19 cellular contexts compared by ENCODE assay signal in the genomic region with DNA sequence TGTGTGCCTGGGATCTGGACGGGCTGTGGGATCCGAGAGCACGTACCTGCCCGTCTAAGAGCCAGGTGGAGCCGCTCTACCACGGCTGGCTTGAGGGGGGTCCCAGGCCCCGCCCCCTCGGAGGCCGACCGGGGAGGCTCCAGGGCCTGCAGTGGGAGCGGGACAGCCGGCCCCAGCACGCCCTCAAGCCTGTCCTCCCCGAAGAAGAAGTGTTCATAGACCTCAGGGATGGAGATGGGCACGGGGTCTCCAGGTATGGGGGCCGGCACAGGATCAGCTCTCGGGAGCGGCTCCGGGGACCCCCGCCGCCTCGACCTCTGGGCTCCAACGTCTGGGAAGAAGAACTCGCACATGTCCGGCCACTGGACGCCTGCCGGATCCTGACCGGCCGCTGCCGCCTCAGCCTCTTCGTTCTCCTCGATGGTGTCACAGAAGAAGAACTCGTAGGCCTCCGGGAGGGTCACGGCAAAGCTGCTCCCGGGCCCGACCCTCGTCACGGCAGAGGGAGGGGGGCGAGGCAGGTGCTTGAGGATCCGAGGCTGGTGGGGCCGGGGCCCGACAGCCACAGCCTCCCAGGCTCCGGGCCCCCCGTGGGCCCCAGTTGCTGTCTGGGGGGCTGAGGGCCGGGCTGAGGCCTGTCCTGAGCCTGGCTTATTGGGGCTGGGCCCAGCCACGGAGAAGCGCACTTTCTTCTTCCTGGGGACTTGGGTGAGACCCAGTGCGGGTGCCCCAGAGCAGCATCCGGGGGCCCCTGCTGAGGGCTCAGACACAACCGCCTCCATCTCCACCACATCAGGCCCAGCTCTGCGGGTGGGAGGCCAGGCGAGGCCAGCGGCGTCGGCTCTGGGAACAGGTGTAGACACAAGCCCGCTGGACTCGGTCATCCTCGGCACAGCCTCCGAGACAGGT. TPM values are rescaled to one million over a fixed set of nuclear protein-coding genes. Genes with fewer than 3 reads are reported as not detected.
DNase-seq lines count a peak whose midpoint lies in the region; ATAC-seq, FAIRE-seq and TF ChIP-seq lines count a peak whose summit lies in the region.
"Had no signal": no experiment of that assay in that cellular context is flagged by ENCODE, and none has a peak within 500 bp of the region (broad histone marks: within the 10 kb centered on the region; RNA-seq: fewer than 3 reads in every experiment).

No MANE protein-coding gene starts in this region.

- no peak overlapping the region for H4K91ac ChIP-seq in H1 (replicated peaks; ENCODE audit: insufficient read length, low read length)
- H4K91ac ChIP-seq in mesenchymal stem cell (ENCODE audit: low read length), result no peak overlapping the region

- no peak overlapping the region for H4K5ac ChIP-seq in H1 (ENCODE audit: insufficient read length, low read depth, low read length)

- no peak overlapping the region for H2BK15ac ChIP-seq in H1 (ENCODE audit: low read length)
- peak overlapping the region; percentile 85 for H2BK15ac ChIP-seq in mesenchymal stem cell (ENCODE audit: low read depth, poor library complexity, severe bottlenecking)

- H3K4me1 Mint-ChIP-seq in activated T-cell treated with anti-CD3 and anti-CD28 coated beads, Interleukin-2, amount 50 U/mL, for 4 hours (ENCODE audit: low read depth), result peaks cover 7% of the 10 kb centered on the region

- FAIRE-seq in H1 (lab: Jason Lieb, UNC), result no peak
- FAIRE-seq: G401.6 had no signal

- H4K8ac ChIP-seq in H1 (ENCODE audit: extremely low read depth, insufficient read depth, low read length) (peak overlapping the region; percentile 51), mesenchymal stem cell (ENCODE audit: low read length) (no peak overlapping the region)

- TF ChIP-seq POLR2A in H1 (IDR thresholded peaks at IDR 0.05; ENCODE audit: control extremely low read depth in 1 of 2, low read depth in 2 of 2, low read length in 2 of 2), result no peak

- POLR2A ChIA-PET in H1 (lab: Charles Lee; ENCODE audit: partially characterized antibody), result interaction anchor here (0.7 to 1.5 kb wide), 3 partner anchors 23 to 81 kb away, joined by 3 to 4 read pairs (median 4); no protein-coding TSS in a partner anchor

- peaks cover 2% of the 10 kb centered on the region; the same call in 1 of the 2 replicates for H3K23me2 ChIP-seq in H1 (ENCODE audit: low read depth, low read length)

- H3K18ac ChIP-seq in H1 (ENCODE audit: extremely low read depth, low read length), result no peak overlapping the region
- no peak overlapping the region for H3K18ac ChIP-seq in mesenchymal stem cell (ENCODE audit: low read depth in 1 of 2, low read length in 2 of 2)

- H4K20me1 ChIP-seq in H1 (replicated peaks in 1 of 2; ENCODE audit: control insufficient read depth in 1 of 2, insufficient read depth in 2 of 2, low read length in 2 of 2), result peaks cover 0 to 12% of the 10 kb centered on the region in 2 experiments

- no peaks in the 10 kb centered on the region for H3K9me3 Mint-ChIP-seq in activated T-cell treated with anti-CD3 and anti-CD28 coated beads, Interleukin-2, amount 50 U/mL, for 4 hours
- H3K9me3 Mint-ChIP-seq: CD8-positive, alpha-beta T cell had no signal

- 86% methylated on average over 34 of the region's 60 CpGs; no CpG with 5 or more reads in 1 of the 2 experiments for WGBS in H1 (ENCODE audit: extremely low coverage in 1 of 2, insufficient coverage in 1 of 2, insufficient read length in 1 of 2, insufficient replicate concordance in 2 of 2, low coverage in 1 of 2, low lambda C conversion rate in 2 of 2, missing lambda C conversion rate in 1 of 2), 2 experiments
- WGBS in mesenchymal stem cell, result 85% methylated on average over 60 of the region's 60 CpGs

- no peak overlapping the region for H3K4ac ChIP-seq in H1 (replicated peaks; ENCODE audit: insufficient read length, low read depth, low read length)
- H3K4ac ChIP-seq in mesenchymal stem cell (ENCODE audit: low read depth in 1 of 2, low read length in 2 of 2), result no peak overlapping the region

- H2AK5ac ChIP-seq in H1 (ENCODE audit: low read depth, low read length) (no peak overlapping the region; the same call in 1 of the 2 replicates), mesenchymal stem cell (ENCODE audit: low read length, severe bottlenecking) (no peak overlapping the region)

- no peak overlapping the region for H3K4me3 Mint-ChIP-seq in activated T-cell treated with anti-CD3 and anti-CD28 coated beads, Interleukin-2, amount 50 U/mL, for 4 hours
- H3K4me3 Mint-ChIP-seq: CD8-positive, alpha-beta T cell had no signal

- H3K14ac ChIP-seq in H1 (ENCODE audit: insufficient read length) (no peak overlapping the region), mesenchymal stem cell (ENCODE audit: low read length in 2 of 2) (no peak overlapping the region)

- peaks cover 29% of the 10 kb centered on the region for H3K27me3 Mint-ChIP-seq in activated T-cell treated with anti-CD3 and anti-CD28 coated beads, Interleukin-2, amount 50 U/mL, for 4 hours (ENCODE audit: low read depth)

- no peak overlapping the region for H2BK5ac ChIP-seq in H1 (ENCODE audit: low read depth, low read length)
- no peak overlapping the region for H2BK5ac ChIP-seq in mesenchymal stem cell (ENCODE audit: low read depth, low read length, poor library complexity, severe bottlenecking)

- H3K23ac ChIP-seq in H1 (ENCODE audit: insufficient read length) (no peak overlapping the region), mesenchymal stem cell (ENCODE audit: low read length in 2 of 2) (no peak overlapping the region)

- H3K9me3 ChIP-seq in H1 (ENCODE audit: insufficient read depth in 2 of 2, low read depth in 1 of 2, low read length in 1 of 2) (no peaks in the 10 kb centered on the region), mesenchymal stem cell (ENCODE audit: control insufficient read depth, low read length) (no peaks in the 10 kb centered on the region), skeletal muscle tissue (ENCODE audit: control insufficient read depth in 3 of 3, low read length in 3 of 3) (no peaks in the 10 kb centered on the region)

- no peak overlapping the region for H2BK20ac ChIP-seq in H1 (ENCODE audit: low read length)

- H2AFZ ChIP-seq in H1 (ENCODE audit: low read length), result no peak overlapping the region
- H2AFZ ChIP-seq in mesenchymal stem cell (ENCODE audit: low read depth, low read length), result no peak overlapping the region

- H3K4me2 ChIP-seq in H1 (ENCODE audit: insufficient read depth in 1 of 2, low read depth in 2 of 2, low read length in 2 of 2) (no peak overlapping the region), mesenchymal stem cell (ENCODE audit: low read length, poor library complexity, severe bottlenecking) (no peak overlapping the region)
- H3K4me2 ChIP-seq: BLaER1 treated with 17β-estradiol and CSF1 and Interleukin-3, amounts not matched to agents 10 nM and 100 nM had no signal

- H3K36me3 Mint-ChIP-seq in activated T-cell treated with anti-CD3 and anti-CD28 coated beads, Interleukin-2, amount 50 U/mL, for 4 hours (ENCODE audit: insufficient read depth), result no peaks in the 10 kb centered on the region
- H3K36me3 Mint-ChIP-seq: CD8-positive, alpha-beta T cell had no signal

- H3K4me3 ChIP-seq in H1 (ENCODE audit: extremely low read depth in 1 of 4, insufficient read depth in 2 of 4, low read depth in 3 of 4, low read length in 4 of 4) (no peak overlapping the region), mesenchymal stem cell (ENCODE audit: insufficient read depth in 1 of 2, low read depth in 1 of 2, low read length in 2 of 2) (no peak overlapping the region), skeletal muscle tissue (ENCODE audit: low read length in 3 of 3) (peak overlapping the region; percentile 70 to 96 (median 78))
- H3K4me3 ChIP-seq: BLaER1 treated with 17β-estradiol and CSF1 and Interleukin-3, amounts not matched to agents 10 nM and 100 nM had no signal

- TF ChIP-seq RAD21 in H1 (IDR thresholded peaks at IDR 0.05 in 1 of 2, conservative IDR thresholded peaks at IDR 0.05 in 1 of 2; ENCODE audit: low read depth in 2 of 2, low read length in 2 of 2), result no peak

- no peak overlapping the region for H3K56ac ChIP-seq in H1 (replicated peaks; ENCODE audit: insufficient read length, low read depth, low read length)

- H3K79me2 ChIP-seq in H1 (ENCODE audit: control insufficient read depth in 1 of 2, insufficient read depth in 2 of 2, low read length in 2 of 2), result no peaks in the 10 kb centered on the region

- CTCF ChIA-PET in H1 (lab: Charles Lee; ENCODE audit: partially characterized antibody), result interaction anchor here (0.9 to 6.9 kb wide), 3 partner anchors 13 to 85 kb away, joined by 5 to 86 read pairs (median 80); no protein-coding TSS in a partner anchor

- H3K27ac ChIP-seq in H1 (ENCODE audit: low read depth, low read length), result no peak overlapping the region
- H3K27ac ChIP-seq in mesenchymal stem cell (ENCODE audit: low read length, poor library complexity, severe bottlenecking), result no peak overlapping the region
- H3K27ac ChIP-seq in skeletal muscle tissue (ENCODE audit: low read depth, low read length), result peak overlapping the region; percentile 99
- H3K27ac ChIP-seq: BLaER1 treated with 17β-estradiol and CSF1 and Interleukin-3, amounts not matched to agents 10 nM and 100 nM had no signal

- peak; percentile 3 for DNase-seq in activated T-cell treated with anti-CD3 and anti-CD28 coated beads, Interleukin-2, amount 50 U/mL, for 4 hours
- no peak for DNase-seq in activated T-cell treated with anti-CD3 and anti-CD28 coated beads, Interleukin-2, amount 50 U/mL, for 1 hour
- DNase-seq in H1 (ENCODE audit: low read depth in 1 of 2, low spot score in 2 of 2) (no peak), mesenchymal stem cell (no peak), glomerular visceral epithelial cell (ENCODE audit: extremely low spot score) (no peak), SKM-1 (lab: John Stamatoyannopoulos, UW; ENCODE audit: unreplicated experiment) (no peak), cerebellar nuclear complex (lab: John Stamatoyannopoulos, UW) (no peak)
- DNase-seq: 8988T; CD8-positive, alpha-beta T cell; MM.1S; NCI-H1048; NCI-H1417 treated with DMSO at 0.1 percent for 48 hours; NCI-H187; NCI-H526 treated with DMSO at 0.1 percent for 48 hours; OCI-M1; SHP77 had no signal

- ATAC-seq in activated T-cell treated with anti-CD3 and anti-CD28 coated beads, Interleukin-2, amount 50 U/mL, for 4 hours, result no peak
- ATAC-seq: CD8-positive, alpha-beta T cell had no signal

- TF ChIP-seq CTCF in H1 (IDR thresholded peaks at IDR 0.05; ENCODE audit: control extremely low read depth in 1 of 3, insufficient read depth in 1 of 3, low read depth in 1 of 3, low read length in 3 of 3), result no peak

- H2BK120ac ChIP-seq in H1 (replicated peaks; ENCODE audit: low read depth, low read length), result no peak overlapping the region
- H2BK120ac ChIP-seq in mesenchymal stem cell (ENCODE audit: low read depth, low read length), result no peak overlapping the region

- H3K4me1 ChIP-seq in H1 (replicated peaks in 1 of 4; ENCODE audit: control insufficient read depth in 3 of 4, insufficient read depth in 4 of 4, low read length in 3 of 4) (peaks cover 0 to 10% (median under 1%) of the 10 kb centered on the region in 4 experiments; a peak in 4 of 7 replicates), mesenchymal stem cell (ENCODE audit: control insufficient read depth, insufficient read depth, low read depth, low read length) (peaks cover 17% of the 10 kb centered on the region), skeletal muscle tissue (ENCODE audit: control insufficient read depth in 3 of 3, insufficient read depth in 3 of 3, low read length in 3 of 3) (peaks cover 28 to 64% (median 41%) of the 10 kb centered on the region in 3 donors)

- no peak overlapping the region for H2BK12ac ChIP-seq in H1 (ENCODE audit: low read depth, low read length)
- H2BK12ac ChIP-seq in mesenchymal stem cell (ENCODE audit: low read length in 2 of 2), result no peak overlapping the region

- H3K27me3 ChIP-seq in H1 (replicated peaks in 1 of 4; ENCODE audit: control insufficient read depth in 3 of 4, extremely low read depth in 1 of 4, insufficient read depth in 3 of 4, low read length in 3 of 4), result peaks cover 0 to 18% (median 5%) of the 10 kb centered on the region in 4 experiments; a peak in 4 of 7 replicates
- H3K27me3 ChIP-seq in mesenchymal stem cell (ENCODE audit: control insufficient read depth in 1 of 2, insufficient read depth in 1 of 2, low read length in 2 of 2), result peaks cover 19 to 72% of the 10 kb centered on the region in 2 experiments
- peaks cover 0 to 16% (median 13%) of the 10 kb centered on the region in 3 donors for H3K27me3 ChIP-seq in skeletal muscle tissue (ENCODE audit: control insufficient read depth in 3 of 3, insufficient read depth in 3 of 3, low read length in 3 of 3)

- H3K79me1 ChIP-seq in H1 (ENCODE audit: low read depth, low read length), result no peaks in the 10 kb centered on the region
- no peaks in the 10 kb centered on the region for H3K79me1 ChIP-seq in mesenchymal stem cell (replicated peaks; ENCODE audit: low read length, poor library complexity, severe bottlenecking)

- H3K36me3 ChIP-seq in H1 (ENCODE audit: control insufficient read depth in 2 of 4, insufficient read depth in 4 of 4, low read length in 3 of 4), result no peaks in the 10 kb centered on the region
- peaks cover 0 to 6% of the 10 kb centered on the region in 2 experiments for H3K36me3 ChIP-seq in mesenchymal stem cell (ENCODE audit: control insufficient read depth in 1 of 2, insufficient read depth in 2 of 2, low read depth in 1 of 2, low read length in 2 of 2)
- peaks cover 5 to 29% (median 6%) of the 10 kb centered on the region in 3 donors for H3K36me3 ChIP-seq in skeletal muscle tissue (ENCODE audit: control insufficient read depth in 3 of 3, insufficient read depth in 3 of 3, low read length in 3 of 3)
- H3K36me3 ChIP-seq: BLaER1 treated with 17β-estradiol and CSF1 and Interleukin-3, amounts not matched to agents 10 nM and 100 nM had no signal

- no peak overlapping the region for H3K9ac ChIP-seq in H1 (replicated peaks in 1 of 4; ENCODE audit: extremely low read depth in 1 of 4, low read depth in 3 of 4, low read length in 3 of 4)
- no peak overlapping the region for H3K9ac ChIP-seq in mesenchymal stem cell (ENCODE audit: low read length)
- peak overlapping the region; percentile 74 to 100 (median 79) for H3K9ac ChIP-seq in skeletal muscle tissue (ENCODE audit: low read depth in 1 of 3, low read length in 3 of 3)
- H3K9ac ChIP-seq: BLaER1 treated with 17β-estradiol and CSF1 and Interleukin-3, amounts not matched to agents 10 nM and 100 nM had no signal

- no peak for TF ChIP-seq EP300 in H1 (IDR thresholded peaks at IDR 0.05; ENCODE audit: borderline replicate concordance in 1 of 2, low read depth in 2 of 2, low read length in 2 of 2)

RNA-seq across cellular contexts. Expression of a gene that starts 2.8 kb away (rescaled TPM):
- total RNA-seq in activated T-cell treated with anti-CD3 and anti-CD28 coated beads, Interleukin-2, amount 50 U/mL, for 4 hours, result not detected
- total RNA-seq in H1 (2021; fragmentation: NEBNext Ultra II Directional; extraction: Animal tissue kit (Norgen Biotek cat#: 25700)), result not detected in 2 replicates
- polyA plus RNA-seq in H1 (2011; rRNA removed), result not detected in 2 replicates
- not detected for polyA plus RNA-seq in H1 (2011; cell fraction: cytosol; rRNA removed)
- not detected for polyA plus RNA-seq in H1 (2011; cell fraction: nucleus; rRNA removed)
- polyA plus RNA-seq in H1 (2012, experiment 1 of 2), result 0.30 to 0.90 TPM (median 0.58 TPM) in 4 replicates
- 0.20 TPM for polyA plus RNA-seq in H1 (2012, experiment 2 of 2)
- not detected for polyA plus RNA-seq in H1 (2013, experiment 1 of 2)
- not detected for polyA plus RNA-seq in H1 (2013, experiment 2 of 2)
- not detected in 2 replicates for polyA minus RNA-seq in H1 (2011; rRNA and poly(A)+ RNA removed)
- polyA minus RNA-seq in H1 (2011; cell fraction: cytosol; rRNA and poly(A)+ RNA removed), result not detected
- not detected for polyA minus RNA-seq in H1 (2011; cell fraction: nucleus; rRNA and poly(A)+ RNA removed)
- polyA plus RNA-seq in mesenchymal stem cell (2013, experiment 1 of 2), result not detected
- polyA plus RNA-seq in mesenchymal stem cell (2013, experiment 2 of 2), result not detected
- total RNA-seq in skeletal muscle tissue, result 3.1 TPM

RNA-seq across cellular contexts. Expression of a gene that starts 12.8 kb away (rescaled TPM):
- total RNA-seq in activated T-cell treated with anti-CD3 and anti-CD28 coated beads, Interleukin-2, amount 50 U/mL, for 4 hours, result 1 to 10 TPM; 1.6 to 2.4 (median 1.9) TPM
- total RNA-seq in H1 (2021; fragmentation: NEBNext Ultra II Directional; extraction: Animal tissue kit (Norgen Biotek cat#: 25700)), result 1.5 TPM in 2 replicates
- 0.39 and 1.2 TPM in 2 replicates for polyA plus RNA-seq in H1 (2011; rRNA removed)
- polyA plus RNA-seq in H1 (2011; cell fraction: cytosol; rRNA removed), result 0.65 TPM
- polyA plus RNA-seq in H1 (2011; cell fraction: nucleus; rRNA removed), result 4.0 TPM
- polyA plus RNA-seq in H1 (2012, experiment 1 of 2), result 0.94 to 1.3 TPM (median 1.00 TPM) in 4 replicates
- polyA plus RNA-seq in H1 (2012, experiment 2 of 2), result 0.51 TPM
- 1.1 TPM for polyA plus RNA-seq in H1 (2013, experiment 1 of 2)
- 1.3 TPM for polyA plus RNA-seq in H1 (2013, experiment 2 of 2)
- polyA minus RNA-seq in H1 (2011; rRNA and poly(A)+ RNA removed), result 0.06 and 0.10 TPM in 2 replicates
- polyA minus RNA-seq in H1 (2011; cell fraction: cytosol; rRNA and poly(A)+ RNA removed), result 0.88 TPM
- polyA minus RNA-seq in H1 (2011; cell fraction: nucleus; rRNA and poly(A)+ RNA removed), result 1.3 TPM
- 0.75 TPM for polyA plus RNA-seq in mesenchymal stem cell (2013, experiment 1 of 2)
- polyA plus RNA-seq in mesenchymal stem cell (2013, experiment 2 of 2), result 0.60 TPM
- not detected for total RNA-seq in skeletal muscle tissue

RNA-seq across cellular contexts. Expression of a gene that starts 18.7 kb away (rescaled TPM):
- total RNA-seq in activated T-cell treated with anti-CD3 and anti-CD28 coated beads, Interleukin-2, amount 50 U/mL, for 4 hours, result 10 to 100 TPM; 32.1 to 36.6 (median 34.3) TPM
- total RNA-seq in H1 (2021; fragmentation: NEBNext Ultra II Directional; extraction: Animal tissue kit (Norgen Biotek cat#: 25700)), result 30.1 and 32.6 TPM in 2 replicates
- 36.1 and 62.3 TPM in 2 replicates for polyA plus RNA-seq in H1 (2011; rRNA removed)
- polyA plus RNA-seq in H1 (2011; cell fraction: cytosol; rRNA removed), result 40.0 TPM
- polyA plus RNA-seq in H1 (2011; cell fraction: nucleus; rRNA removed), result 508 TPM
- 23.1 to 39.3 TPM (median 34.1 TPM) in 4 replicates for polyA plus RNA-seq in H1 (2012, experiment 1 of 2)
- 21.6 TPM for polyA plus RNA-seq in H1 (2012, experiment 2 of 2)
- 30.7 TPM for polyA plus RNA-seq in H1 (2013, experiment 1 of 2)
- polyA plus RNA-seq in H1 (2013, experiment 2 of 2), result 26.7 TPM
- 5.8 and 7.8 TPM in 2 replicates for polyA minus RNA-seq in H1 (2011; rRNA and poly(A)+ RNA removed)
- 14.6 TPM for polyA minus RNA-seq in H1 (2011; cell fraction: cytosol; rRNA and poly(A)+ RNA removed)
- polyA minus RNA-seq in H1 (2011; cell fraction: nucleus; rRNA and poly(A)+ RNA removed), result 47.3 TPM
- polyA plus RNA-seq in mesenchymal stem cell (2013, experiment 1 of 2), result 11.5 TPM
- 12.5 TPM for polyA plus RNA-seq in mesenchymal stem cell (2013, experiment 2 of 2)
- total RNA-seq in skeletal muscle tissue, result 1.0 TPM

RNA-seq across cellular contexts. Expression of a gene that starts 20.0 kb away (rescaled TPM):
- 100 to 1,000 TPM; 292 to 315 (median 315) TPM for total RNA-seq in activated T-cell treated with anti-CD3 and anti-CD28 coated beads, Interleukin-2, amount 50 U/mL, for 4 hours
- 130 TPM in 2 replicates for total RNA-seq in H1 (2021; fragmentation: NEBNext Ultra II Directional; extraction: Animal tissue kit (Norgen Biotek cat#: 25700))
- polyA plus RNA-seq in H1 (2011; rRNA removed), result 74.7 and 115 TPM in 2 replicates
- 102 TPM for polyA plus RNA-seq in H1 (2011; cell fraction: cytosol; rRNA removed)
- polyA plus RNA-seq in H1 (2011; cell fraction: nucleus; rRNA removed), result 134 TPM
- 82.3 to 121 TPM (median 117 TPM) in 4 replicates for polyA plus RNA-seq in H1 (2012, experiment 1 of 2)
- 111 TPM for polyA plus RNA-seq in H1 (2012, experiment 2 of 2)
- polyA plus RNA-seq in H1 (2013, experiment 1 of 2), result 70.9 TPM
- polyA plus RNA-seq in H1 (2013, experiment 2 of 2), result 66.0 TPM
- 83.7 and 85.6 TPM in 2 replicates for polyA minus RNA-seq in H1 (2011; rRNA and poly(A)+ RNA removed)
- 73.3 TPM for polyA minus RNA-seq in H1 (2011; cell fraction: cytosol; rRNA and poly(A)+ RNA removed)
- 46.5 TPM for polyA minus RNA-seq in H1 (2011; cell fraction: nucleus; rRNA and poly(A)+ RNA removed)
- 32.5 TPM for polyA plus RNA-seq in mesenchymal stem cell (2013, experiment 1 of 2)
- 33.0 TPM for polyA plus RNA-seq in mesenchymal stem cell (2013, experiment 2 of 2)
- total RNA-seq in skeletal muscle tissue, result 47.0 TPM

RNA-seq across cellular contexts. Expression of a gene that starts 20.8 kb away (rescaled TPM):
- 1 to 10 TPM; 1.3 to 3.0 (median 2.7) TPM for total RNA-seq in activated T-cell treated with anti-CD3 and anti-CD28 coated beads, Interleukin-2, amount 50 U/mL, for 4 hours
- total RNA-seq in H1 (2021; fragmentation: NEBNext Ultra II Directional; extraction: Animal tissue kit (Norgen Biotek cat#: 25700)), result 1.2 and 2.8 TPM in 2 replicates
- polyA plus RNA-seq in H1 (2011; rRNA removed), result 3.5 and 12.8 TPM in 2 replicates
- polyA plus RNA-seq in H1 (2011; cell fraction: cytosol; rRNA removed), result 8.3 TPM
- polyA plus RNA-seq in H1 (2011; cell fraction: nucleus; rRNA removed), result 14.5 TPM
- 1.1 to 1.7 TPM (median 1.3 TPM) in 3 of 4 replicates, not detected in the other for polyA plus RNA-seq in H1 (2012, experiment 1 of 2)
- polyA plus RNA-seq in H1 (2012, experiment 2 of 2), result 0.43 TPM
- polyA plus RNA-seq in H1 (2013, experiment 1 of 2), result 3.8 TPM
- polyA plus RNA-seq in H1 (2013, experiment 2 of 2), result 3.2 TPM
- polyA minus RNA-seq in H1 (2011; rRNA and poly(A)+ RNA removed), result not detected in 2 replicates
- 4.5 TPM for polyA minus RNA-seq in H1 (2011; cell fraction: cytosol; rRNA and poly(A)+ RNA removed)
- 3.4 TPM for polyA minus RNA-seq in H1 (2011; cell fraction: nucleus; rRNA and poly(A)+ RNA removed)
- polyA plus RNA-seq in mesenchymal stem cell (2013, experiment 1 of 2), result 28.5 TPM
- polyA plus RNA-seq in mesenchymal stem cell (2013, experiment 2 of 2), result 25.8 TPM
- total RNA-seq in skeletal muscle tissue, result 7.3 TPM

Comparison
In these comparisons a context has a peak if more than half of its experiments do, and no peak if none do; other contexts are left out.
1. H3K4me3 ChIP-seq: peak in skeletal muscle tissue (3 of 3); none in H1 (0 of 4) and mesenchymal stem cell (0 of 2).
2. H3K9ac ChIP-seq: peak in skeletal muscle tissue (3 of 3); none in H1 (0 of 4) and mesenchymal stem cell (single experiment).
3. RNA of a gene that starts 18.7 kb away (total RNA-seq): 32.1 to 36.6 TPM in activated T-cell treated with anti-CD3 and anti-CD28 coated beads, Interleukin-2, amount 50 U/mL, for 4 hours and 30.1 to 32.6 TPM in H1; 1.0 TPM in skeletal muscle tissue (single experiment); every median in the first group is over 10 times any median in the second.